8 cellular contexts compared by ENCODE assay signal in the genomic region with DNA sequence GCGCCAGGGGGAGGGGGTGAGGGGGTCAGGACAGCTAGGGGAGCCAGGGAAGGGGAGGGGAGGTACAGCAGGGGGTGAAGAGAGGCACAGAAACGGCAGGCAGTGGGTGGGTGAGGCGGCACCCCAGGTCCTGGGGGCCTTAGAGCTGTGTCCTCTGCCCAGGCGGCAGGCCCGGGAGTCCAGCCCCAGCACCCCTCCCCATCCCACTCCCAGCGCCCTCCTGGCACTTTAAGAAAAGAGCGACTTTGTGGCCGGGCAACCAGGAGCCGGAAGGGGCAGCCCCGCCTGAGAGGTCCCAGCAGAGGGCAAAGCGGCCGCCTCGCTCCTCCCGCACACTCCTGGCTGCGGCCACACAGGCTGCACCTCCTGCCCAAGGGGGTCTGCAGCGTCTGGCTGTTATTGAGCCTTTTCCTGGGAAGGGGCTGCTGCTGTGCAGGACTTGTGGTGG. TPM values are rescaled to one million over a fixed set of nuclear protein-coding genes. Genes with fewer than 3 reads are reported as not detected.
DNase-seq lines count a peak whose midpoint lies in the region; ATAC-seq lines count a peak whose summit lies in the region.

No MANE protein-coding gene starts in this region.

- no peaks in the 10 kb centered on the region for H3K9me3 ChIP-seq in iPS-18c (ENCODE audit: control insufficient read depth, insufficient read depth, low read length)

- ATAC-seq in GM21423 (IDR thresholded peaks at IDR 0.05; ENCODE audit: unreplicated experiment): no peak

- no peak overlapping the region; the same call in 1 of the 2 replicates for H3K4me3 ChIP-seq in H7 (ENCODE audit: insufficient read depth, low read depth, low read length)
- peak overlapping the region; percentile 56 for H3K4me3 ChIP-seq in iPS-18c (ENCODE audit: insufficient read depth, low read depth, low read length)
- H3K4me3 ChIP-seq in skin epidermis: peak overlapping the region in 4 of 7 experiments; percentile 29 to 53 (median 40)

- H3K27me3 ChIP-seq in H7 (ENCODE audit: control insufficient read depth, insufficient read depth, low read length): no peaks in the 10 kb centered on the region

- no peaks in the 10 kb centered on the region; the same call in 1 of the 2 replicates for H3K36me3 ChIP-seq in H7 (replicated peaks; ENCODE audit: control insufficient read depth, insufficient read depth, low read length)

- peak overlapping the region in 12 of 21 experiments; percentile 5 to 71 (median 51) for H3K27ac ChIP-seq in skin epidermis

- DNase-seq in H7: peak; percentile 88
- peak in 39 of 58 donors; percentile 30 to 87 (median 72) for DNase-seq in anterior cingulate cortex (lab: John Stamatoyannopoulos, UW)
- DNase-seq in NCI-H510A (lab: John Stamatoyannopoulos, UW): no peak
- no peak for DNase-seq in activated naive CD4-positive, alpha-beta T cell treated with Interleukin-2 at 50 U/mL for 16 hours
- DNase-seq in SIG-M5 treated with dmso at 0.1 percent for 504 hours (lab: John Stamatoyannopoulos, UW; ENCODE audit: unreplicated experiment): no peak

RNA-seq across cellular contexts. Expression of gene NACC2, which starts 42.6 kb away (rescaled TPM):
- total RNA-seq in H7 (2014; rRNA removed; shearing (Covaris generic)): 16.6 and 19.3 TPM in 2 replicates

Comparison
In these comparisons a context has a peak if more than half of its experiments do, and no peak if none do; other contexts are left out.
1. DNase-seq: peak in H7 (single experiment) and anterior cingulate cortex (39 of 58); none in NCI-H510A (single experiment), activated naive CD4-positive, alpha-beta T cell treated with Interleukin-2 at 50 U/mL for 16 hours (single experiment) and SIG-M5 treated with dmso at 0.1 percent for 504 hours (single experiment).